Comparison of ENCODE assay signal across 9 cellular contexts in the genomic region with DNA sequence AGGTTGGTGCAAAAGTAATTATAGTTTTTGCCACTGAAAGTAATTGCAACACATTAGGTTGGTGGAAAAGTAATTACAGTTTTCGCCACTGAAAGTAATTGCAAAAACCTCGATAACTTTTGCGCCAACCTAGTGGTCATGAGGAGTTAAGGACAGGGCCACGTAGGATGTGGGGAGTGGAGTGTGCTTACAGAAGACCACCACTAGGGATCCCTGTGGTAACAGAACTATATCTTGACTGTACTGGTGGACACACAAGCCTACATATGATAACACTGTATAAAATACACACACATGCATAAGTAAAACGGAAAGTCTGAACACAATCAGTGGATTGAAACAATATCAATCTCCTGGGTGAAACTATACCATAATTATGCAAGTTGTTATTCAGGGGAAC.
DNase-seq lines count a peak whose midpoint lies in the region; ATAC-seq and TF ChIP-seq lines count a peak whose summit lies in the region.
"Had no signal": no experiment of that assay in that cellular context is flagged by ENCODE, and none has a peak within 500 bp of the region (broad histone marks: within the 10 kb centered on the region; RNA-seq: fewer than 3 reads in every experiment).

No MANE protein-coding gene starts in this region.

- no peaks in the 10 kb centered on the region for H3K9me3 Mint-ChIP-seq in glutamatergic neuron (ENCODE audit: unreplicated experiment)
- peaks cover 3% of the 10 kb centered on the region for H3K9me3 Mint-ChIP-seq in activated naive CD4-positive, alpha-beta T cell treated with anti-CD3 and anti-CD28 coated beads for 36 hours
- H3K9me3 Mint-ChIP-seq in activated T-helper 2 cell treated with anti-CD3 and anti-CD28 coated beads, Interferon-gamma antibody, Interleukin-2, Interleukin-4, amounts not matched to agents 10 μg/mL and 5 μg/mL and 100 μg/mL, durations not matched to agents 14 hours and 24 hours and 36 hours: no peaks in the 10 kb centered on the region

- peak; percentile 21 for DNase-seq in Daoy (ENCODE audit: low read depth)
- peak; percentile 35 for DNase-seq in NT2/D1 (ENCODE audit: low read depth, low spot score)
- peak; percentile 23 for DNase-seq in glutamatergic neuron
- DNase-seq in activated naive CD4-positive, alpha-beta T cell treated with anti-CD3 and anti-CD28 coated beads for 36 hours: no peak
- no peak for DNase-seq in GDM1 (lab: John Stamatoyannopoulos, UW)
- no peak for DNase-seq in activated T-helper 2 cell treated with anti-CD3 and anti-CD28 coated beads, Interferon-gamma antibody, Interleukin-2, Interleukin-4, amounts not matched to agents 10 μg/mL and 5 μg/mL and 100 μg/mL, durations not matched to agents 14 hours and 24 hours and 36 hours (ENCODE audit: low spot score)
- DNase-seq: posterior cingulate gyrus had no signal

- H3K27ac Mint-ChIP-seq in glutamatergic neuron (ENCODE audit: unreplicated experiment): no peak overlapping the region
- H3K27ac Mint-ChIP-seq in activated naive CD4-positive, alpha-beta T cell treated with anti-CD3 and anti-CD28 coated beads for 36 hours: no peak overlapping the region
- H3K27ac Mint-ChIP-seq in activated T-helper 2 cell treated with anti-CD3 and anti-CD28 coated beads, Interferon-gamma antibody, Interleukin-2, Interleukin-4, amounts not matched to agents 10 μg/mL and 5 μg/mL and 100 μg/mL, durations not matched to agents 14 hours and 24 hours and 36 hours: no peak overlapping the region

- no peak overlapping the region for H3K4me3 Mint-ChIP-seq in glutamatergic neuron (ENCODE audit: unreplicated experiment)
- H3K4me3 Mint-ChIP-seq in activated naive CD4-positive, alpha-beta T cell treated with anti-CD3 and anti-CD28 coated beads for 36 hours: no peak overlapping the region
- no peak overlapping the region for H3K4me3 Mint-ChIP-seq in activated T-helper 2 cell treated with anti-CD3 and anti-CD28 coated beads, Interferon-gamma antibody, Interleukin-2, Interleukin-4, amounts not matched to agents 10 μg/mL and 5 μg/mL and 100 μg/mL, durations not matched to agents 14 hours and 24 hours and 36 hours (ENCODE audit: low read depth)

- no peaks in the 10 kb centered on the region for H3K36me3 ChIP-seq in HEK293 (ENCODE audit: control insufficient read depth in 2 of 2, insufficient read depth in 1 of 2, low read length in 2 of 2)
- H3K36me3 ChIP-seq in NT2/D1 (ENCODE audit: insufficient read depth, insufficient read length, low read length): no peaks in the 10 kb centered on the region

- TF ChIP-seq CTCF in HEK293 (tag by site-specific recombination; IDR thresholded peaks at IDR 0.05) (no peak), glutamatergic neuron (IDR thresholded peaks at IDR 0.05; ENCODE audit: partially characterized antibody, unreplicated experiment) (peak; percentile 76)

- no peaks in the 10 kb centered on the region for H3K36me3 Mint-ChIP-seq in glutamatergic neuron (ENCODE audit: unreplicated experiment)
- H3K36me3 Mint-ChIP-seq in activated naive CD4-positive, alpha-beta T cell treated with anti-CD3 and anti-CD28 coated beads for 36 hours (ENCODE audit: low read depth): no peaks in the 10 kb centered on the region
- H3K36me3 Mint-ChIP-seq in activated T-helper 2 cell treated with anti-CD3 and anti-CD28 coated beads, Interferon-gamma antibody, Interleukin-2, Interleukin-4, amounts not matched to agents 10 μg/mL and 5 μg/mL and 100 μg/mL, durations not matched to agents 14 hours and 24 hours and 36 hours (ENCODE audit: low read depth): no peaks in the 10 kb centered on the region

- H3K9me3 ChIP-seq in HEK293 (ENCODE audit: control insufficient read depth, insufficient read depth, low read depth, low read length) (no peaks in the 10 kb centered on the region), NT2/D1 (ENCODE audit: insufficient read depth, low read length) (no peaks in the 10 kb centered on the region)

- CTCF ChIA-PET in HEK293 (lab: Yijun Ruan, JAX): interaction anchor here (0.7 kb wide), 1 partner anchor 188 kb away, joined by 4 read pairs; no protein-coding TSS in a partner anchor
- CTCF ChIA-PET in activated naive CD4-positive, alpha-beta T cell treated with anti-CD3 and anti-CD28 coated beads for 36 hours (lab: Charles Lee): no interaction called here

- no peak overlapping the region for H3K27ac ChIP-seq in HEK293 (ENCODE audit: extremely low read depth, low read depth, low read length)

- H3K27me3 Mint-ChIP-seq in glutamatergic neuron (ENCODE audit: unreplicated experiment): no peaks in the 10 kb centered on the region
- H3K27me3 Mint-ChIP-seq in activated naive CD4-positive, alpha-beta T cell treated with anti-CD3 and anti-CD28 coated beads for 36 hours (ENCODE audit: low read depth): no peaks in the 10 kb centered on the region
- H3K27me3 Mint-ChIP-seq in activated T-helper 2 cell treated with anti-CD3 and anti-CD28 coated beads, Interferon-gamma antibody, Interleukin-2, Interleukin-4, amounts not matched to agents 10 μg/mL and 5 μg/mL and 100 μg/mL, durations not matched to agents 14 hours and 24 hours and 36 hours (ENCODE audit: low read depth): peaks cover 2% of the 10 kb centered on the region

- H3K4me3 ChIP-seq in HEK293 (ENCODE audit: low read depth, low read length) (no peak overlapping the region), NT2/D1 (ENCODE audit: insufficient read length, low read depth) (no peak overlapping the region)

- no peak for ATAC-seq in HG03135 (IDR thresholded peaks at IDR 0.05; ENCODE audit: unreplicated experiment)

- H3K4me1 Mint-ChIP-seq in glutamatergic neuron (ENCODE audit: low read depth, unreplicated experiment): peaks cover 6% of the 10 kb centered on the region
- no peaks in the 10 kb centered on the region for H3K4me1 Mint-ChIP-seq in activated naive CD4-positive, alpha-beta T cell treated with anti-CD3 and anti-CD28 coated beads for 36 hours (ENCODE audit: low read depth)
- no peaks in the 10 kb centered on the region for H3K4me1 Mint-ChIP-seq in activated T-helper 2 cell treated with anti-CD3 and anti-CD28 coated beads, Interferon-gamma antibody, Interleukin-2, Interleukin-4, amounts not matched to agents 10 μg/mL and 5 μg/mL and 100 μg/mL, durations not matched to agents 14 hours and 24 hours and 36 hours (ENCODE audit: low read depth)

- H3K4me1 ChIP-seq in HEK293 (ENCODE audit: control insufficient read depth, insufficient read depth, low read length) (peaks cover 6% of the 10 kb centered on the region; the same call in 1 of the 2 replicates), NT2/D1 (ENCODE audit: insufficient read depth, insufficient read length) (no peaks in the 10 kb centered on the region)

- intact Hi-C loops in activated naive CD4-positive, alpha-beta T cell treated with anti-CD3 and anti-CD28 coated beads for 36 hours (cut with micrococcal nuclease): no loop called here
- intact Hi-C loops in activated T-helper 2 cell treated with anti-CD3 and anti-CD28 coated beads, Interferon-gamma antibody, Interleukin-2, Interleukin-4, amounts not matched to agents 10 μg/mL and 5 μg/mL and 100 μg/mL, durations not matched to agents 14 hours and 24 hours and 36 hours (cut with micrococcal nuclease): no loop called here

- POLR2A ChIA-PET in HEK293 (lab: Yijun Ruan, JAX): no interaction called here

- H3K9ac ChIP-seq in NT2/D1 (ENCODE audit: insufficient read length, low read depth): no peak overlapping the region

- H3K27me3 ChIP-seq in NT2/D1 (ENCODE audit: insufficient read depth, insufficient read length): no peaks in the 10 kb centered on the region

TF ChIP-seq in HEK293, 187 proteins besides CTCF, POLR2A, EP300 and RAD21:
- peak; percentile 27 for TF ChIP-seq ZNF654 (tag by site-specific recombination; IDR thresholded peaks at IDR 0.05; ENCODE audit: low read depth)
- TF ChIP-seq, protein P1, sequence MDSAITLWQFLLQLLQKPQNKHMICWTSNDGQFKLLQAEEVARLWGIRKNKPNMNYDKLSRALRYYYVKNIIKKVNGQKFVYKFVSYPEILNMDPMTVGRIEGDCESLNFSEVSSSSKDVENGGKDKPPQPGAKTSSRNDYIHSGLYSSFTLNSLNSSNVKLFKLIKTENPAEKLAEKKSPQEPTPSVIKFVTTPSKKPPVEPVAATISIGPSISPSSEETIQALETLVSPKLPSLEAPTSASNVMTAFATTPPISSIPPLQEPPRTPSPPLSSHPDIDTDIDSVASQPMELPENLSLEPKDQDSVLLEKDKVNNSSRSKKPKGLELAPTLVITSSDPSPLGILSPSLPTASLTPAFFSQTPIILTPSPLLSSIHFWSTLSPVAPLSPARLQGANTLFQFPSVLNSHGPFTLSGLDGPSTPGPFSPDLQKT (IDR thresholded peaks at IDR 0.05; ENCODE audit: borderline replicate concordance, low read depth, low read length): no peak

Comparison
In these comparisons a context has a peak if more than half of its experiments do, and no peak if none do; other contexts are left out.
1. DNase-seq: peak in Daoy (single experiment), NT2/D1 (single experiment) and glutamatergic neuron (single experiment); none in activated naive CD4-positive, alpha-beta T cell treated with anti-CD3 and anti-CD28 coated beads for 36 hours (single experiment), GDM1 (single experiment) and activated T-helper 2 cell treated with anti-CD3 and anti-CD28 coated beads, Interferon-gamma antibody, Interleukin-2, Interleukin-4, amounts not matched to agents 10 μg/mL and 5 μg/mL and 100 μg/mL, durations not matched to agents 14 hours and 24 hours and 36 hours (single experiment).